Comparison of ENCODE assay signal across 14 cellular contexts in the genomic region with DNA sequence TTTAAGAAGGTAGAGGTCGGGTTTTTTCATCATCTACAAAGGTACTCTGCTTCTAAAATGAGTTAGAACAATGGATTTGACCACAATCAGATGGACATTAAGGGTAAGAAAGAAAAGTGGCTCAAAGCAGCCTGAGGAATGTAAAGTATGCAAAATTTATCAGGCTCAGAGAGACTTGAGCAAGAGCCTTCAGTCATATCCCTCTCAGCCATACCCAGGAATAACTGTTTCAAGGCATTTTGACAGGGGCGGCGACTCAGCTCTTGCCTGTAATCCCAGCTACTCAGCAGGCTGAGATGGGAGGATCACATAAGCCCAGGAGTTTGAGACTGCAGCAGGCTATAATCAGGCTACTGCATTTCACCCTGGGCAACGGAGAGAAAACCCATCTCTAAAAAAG. TPM values are rescaled to one million over a fixed set of nuclear protein-coding genes. Genes with fewer than 3 reads are reported as not detected.
A peak's percentile ranks its signal among the peaks of the same experiment; 100 is the strongest.
DNase-seq lines count a peak whose midpoint lies in the region; ATAC-seq and TF ChIP-seq lines count a peak whose summit lies in the region.
"Had no signal": no experiment of that assay in that cellular context is flagged by ENCODE, and none has a peak within 500 bp of the region (broad histone marks: within the 10 kb centered on the region; RNA-seq: fewer than 3 reads in every experiment).

No MANE protein-coding gene starts in this region.

- H3K79me1 ChIP-seq in trophoblast cell (ENCODE audit: low read length), result no peaks in the 10 kb centered on the region

- H3K4ac ChIP-seq in trophoblast cell (ENCODE audit: low read depth, low read length), result no peak overlapping the region

- H3K27me3 ChIP-seq in SJSA1 (replicated peaks) (no peaks in the 10 kb centered on the region), fibroblast of lung (ENCODE audit: control insufficient read depth, insufficient read depth, low read length) (no peaks in the 10 kb centered on the region), trophoblast cell (ENCODE audit: insufficient read depth, low read length) (no peaks in the 10 kb centered on the region)

- H3K4me3 ChIP-seq in SJSA1, result no peak overlapping the region
- no peak overlapping the region for H3K4me3 ChIP-seq in fibroblast of lung (replicated peaks in 1 of 4; ENCODE audit: control extremely low read depth in 1 of 4, insufficient read depth in 1 of 4, low read depth in 3 of 4, low read length in 4 of 4)
- no peak overlapping the region for H3K4me3 ChIP-seq in trophoblast cell (ENCODE audit: low read depth, low read length)

- H2BK12ac ChIP-seq in trophoblast cell (ENCODE audit: low read length), result no peak overlapping the region

- no peak overlapping the region for H4K91ac ChIP-seq in trophoblast cell (ENCODE audit: low read depth, low read length)

- no peak for TF ChIP-seq CTCF in fibroblast of lung (conservative IDR thresholded peaks at IDR 0.05 in 1 of 2, IDR thresholded peaks at IDR 0.05 in 1 of 2; ENCODE audit: low read depth in 1 of 2, low read length in 2 of 2)

- H2BK5ac ChIP-seq in trophoblast cell (ENCODE audit: low read depth, low read length, poor library complexity), result no peak overlapping the region

- H3K9ac ChIP-seq in fibroblast of lung (ENCODE audit: insufficient read depth, low read length) (no peak overlapping the region), trophoblast cell (ENCODE audit: low read length) (no peak overlapping the region)

- H3K14ac ChIP-seq in trophoblast cell (ENCODE audit: low read length), result no peak overlapping the region

- H3K36me3 ChIP-seq in SJSA1 (peaks cover 30% of the 10 kb centered on the region), fibroblast of lung (ENCODE audit: control insufficient read depth, insufficient read depth, low read length) (peaks cover 4% of the 10 kb centered on the region), trophoblast cell (ENCODE audit: control insufficient read depth in 1 of 2, insufficient read depth in 2 of 2, low read length in 2 of 2) (peaks cover 0 to 6% of the 10 kb centered on the region in 2 experiments)

- H3K4me1 ChIP-seq in SJSA1 (replicated peaks) (peaks cover 12% of the 10 kb centered on the region), fibroblast of lung (ENCODE audit: control insufficient read depth, extremely low read depth, insufficient read depth, low read length) (peaks cover 4% of the 10 kb centered on the region), trophoblast cell (ENCODE audit: control insufficient read depth in 1 of 2, insufficient read depth in 2 of 2, low read length in 2 of 2) (no peaks in the 10 kb centered on the region)

- H3K4me2 ChIP-seq in fibroblast of lung (ENCODE audit: extremely low read depth, insufficient read depth, low read length), result no peak overlapping the region
- H3K4me2 ChIP-seq in trophoblast cell (ENCODE audit: low read length), result no peak overlapping the region

- H2BK120ac ChIP-seq in trophoblast cell (ENCODE audit: insufficient read depth, low read length, poor library complexity), result no peak overlapping the region

- H4K12ac ChIP-seq in trophoblast cell (ENCODE audit: low read depth, low read length), result no peak overlapping the region

- H4K20me1 ChIP-seq in fibroblast of lung (ENCODE audit: control insufficient read depth, extremely low read depth, insufficient read depth, low read length), result no peaks in the 10 kb centered on the region

- H2AFZ ChIP-seq in fibroblast of lung (ENCODE audit: low read length) (no peak overlapping the region), trophoblast cell (ENCODE audit: insufficient read depth, low read length, poor library complexity) (no peak overlapping the region)

- no peak overlapping the region for H3K23ac ChIP-seq in trophoblast cell (ENCODE audit: low read length)

- H3K27ac ChIP-seq in SJSA1 (peak overlapping the region; percentile 20; the same call in 1 of the 2 replicates), fibroblast of lung (ENCODE audit: insufficient read depth, low read length) (no peak overlapping the region), trophoblast cell (ENCODE audit: low read depth, low read length) (peak overlapping the region; percentile 10)

- H3K79me2 ChIP-seq in fibroblast of lung (ENCODE audit: control insufficient read depth, insufficient read depth, low read length) (peaks cover 13% of the 10 kb centered on the region), trophoblast cell (ENCODE audit: control insufficient read depth, insufficient read depth, low read length, poor library complexity) (no peaks in the 10 kb centered on the region)

- peak; percentile 57 for DNase-seq in GM04503 (ENCODE audit: low read depth)
- peak; percentile 68 to 73 for DNase-seq in SJSA1 (ENCODE audit: low read depth in 1 of 2, low spot score in 2 of 2)
- peak; percentile 48 to 84 for DNase-seq in fibroblast of lung (ENCODE audit: low read depth in 2 of 2)
- DNase-seq in trophoblast cell, result peak; percentile 57 to 89
- no peak for DNase-seq in NCI-H1092 (lab: John Stamatoyannopoulos, UW)
- no peak for DNase-seq in anterior cingulate cortex (lab: John Stamatoyannopoulos, UW)
- DNase-seq in OCI-M1 (lab: John Stamatoyannopoulos, UW), result no peak
- DNase-seq: activated CD4-positive, alpha-beta T cell treated with anti-CD3 and anti-CD28 coated beads, Interleukin-2, amount 50 U/mL, for 1 hour; CD4-positive, alpha-beta memory T cell; left ventricle myocardium superior; NCI-H1930; stimulated activated CD4-positive, alpha-beta T cell treated with anti-CD3 and anti-CD28 coated beads, Interleukin-1b, Interleukin-23, amount 100 ng/mL, for 48 hours; stimulated activated naive CD4-positive, alpha-beta T cell treated with Interleukin-2 at 50 U/mL for 16 hours had no signal

- ATAC-seq in GM21381 (IDR thresholded peaks at IDR 0.05; ENCODE audit: unreplicated experiment), result no peak
- ATAC-seq: left ventricle myocardium superior had no signal

- no peak overlapping the region for H2AK5ac ChIP-seq in trophoblast cell (ENCODE audit: low read length)

- H3K9me3 ChIP-seq in SJSA1 (replicated peaks), result no peaks in the 10 kb centered on the region
- H3K9me3 ChIP-seq in fibroblast of lung (ENCODE audit: control insufficient read depth, insufficient read depth, low read depth, low read length), result no peaks in the 10 kb centered on the region
- H3K9me3 ChIP-seq in trophoblast cell (ENCODE audit: insufficient read depth, low read depth, low read length), result no peaks in the 10 kb centered on the region

- WGBS in trophoblast cell (ENCODE audit: extremely low coverage, insufficient coverage, insufficient read length), result no CpG with 5 or more reads among the region's 4 CpGs

- H3K18ac ChIP-seq in trophoblast cell (ENCODE audit: low read length), result no peak overlapping the region

- no peak overlapping the region for H4K8ac ChIP-seq in trophoblast cell (ENCODE audit: low read depth, low read length)

RNA-seq across cellular contexts. Expression of gene ANXA2R, which starts 38.8 kb away (rescaled TPM):
- total RNA-seq in SJSA1 (2014; rRNA removed; shearing (Covaris generic)), result 1.4 and 2.5 TPM in 2 replicates
- 1.8 and 3.1 TPM in 2 replicates for total RNA-seq in fibroblast of lung
- polyA plus RNA-seq in fibroblast of lung, result 0.61 and 1.4 TPM in 2 replicates
- polyA plus RNA-seq in fibroblast of lung (2012), result 0.69 and 2.1 TPM in 2 replicates
- 2.2 and 2.3 TPM in 2 replicates for polyA minus RNA-seq in fibroblast of lung (ENCODE audit: low replicate concordance)
- polyA plus RNA-seq in trophoblast cell (2013), result 0.06 and 0.07 TPM in 2 replicates

RNA-seq across cellular contexts. Expression of gene ZNF131, which starts 41.8 kb away (rescaled TPM):
- total RNA-seq in SJSA1 (2014; rRNA removed; shearing (Covaris generic)), result 47.5 and 50.9 TPM in 2 replicates
- total RNA-seq in fibroblast of lung, result 31.1 and 37.5 TPM in 2 replicates
- polyA plus RNA-seq in fibroblast of lung, result 33.2 and 38.6 TPM in 2 replicates
- polyA plus RNA-seq in fibroblast of lung (2012), result 19.6 and 23.0 TPM in 2 replicates
- polyA minus RNA-seq in fibroblast of lung (ENCODE audit: low replicate concordance), result 5.1 and 22.9 TPM in 2 replicates
- polyA plus RNA-seq in trophoblast cell (2013), result 20.7 and 22.1 TPM in 2 replicates

Comparison
In these comparisons a context has a peak if more than half of its experiments do, and no peak if none do; other contexts are left out.
1. DNase-seq: peak in GM04503 (single experiment), SJSA1 (2 of 2), fibroblast of lung (2 of 2) and trophoblast cell (2 of 2); none in NCI-H1092 (single experiment), anterior cingulate cortex (0 of 58) and OCI-M1 (single experiment).